1 cellular context compared by ENCODE assay signal in the genomic region with DNA sequence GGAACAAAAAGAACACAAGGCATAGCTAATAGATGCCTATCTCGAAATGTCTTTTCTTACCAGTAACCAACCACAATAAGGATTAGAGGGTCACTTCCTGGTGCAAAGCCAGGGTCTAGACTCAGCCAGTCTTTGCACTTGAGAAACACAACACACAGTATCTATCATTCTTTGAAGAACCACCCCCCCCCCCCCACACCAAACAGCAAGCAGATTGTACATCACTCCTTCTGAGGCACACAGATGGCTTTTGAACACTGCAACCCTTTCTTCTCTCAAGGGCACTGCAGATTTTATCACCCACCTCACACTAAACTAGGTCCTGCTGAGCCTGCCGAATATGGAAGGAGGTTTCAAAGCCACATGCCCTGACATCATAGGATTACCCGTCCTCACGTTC.
TF ChIP-seq lines count a peak whose summit lies in the region.

No MANE protein-coding gene starts in this region.

TF ChIP-seq in GM23338, 12 proteins besides CTCF, POLR2A, EP300 and RAD21:
- TF ChIP-seq, protein P1, sequence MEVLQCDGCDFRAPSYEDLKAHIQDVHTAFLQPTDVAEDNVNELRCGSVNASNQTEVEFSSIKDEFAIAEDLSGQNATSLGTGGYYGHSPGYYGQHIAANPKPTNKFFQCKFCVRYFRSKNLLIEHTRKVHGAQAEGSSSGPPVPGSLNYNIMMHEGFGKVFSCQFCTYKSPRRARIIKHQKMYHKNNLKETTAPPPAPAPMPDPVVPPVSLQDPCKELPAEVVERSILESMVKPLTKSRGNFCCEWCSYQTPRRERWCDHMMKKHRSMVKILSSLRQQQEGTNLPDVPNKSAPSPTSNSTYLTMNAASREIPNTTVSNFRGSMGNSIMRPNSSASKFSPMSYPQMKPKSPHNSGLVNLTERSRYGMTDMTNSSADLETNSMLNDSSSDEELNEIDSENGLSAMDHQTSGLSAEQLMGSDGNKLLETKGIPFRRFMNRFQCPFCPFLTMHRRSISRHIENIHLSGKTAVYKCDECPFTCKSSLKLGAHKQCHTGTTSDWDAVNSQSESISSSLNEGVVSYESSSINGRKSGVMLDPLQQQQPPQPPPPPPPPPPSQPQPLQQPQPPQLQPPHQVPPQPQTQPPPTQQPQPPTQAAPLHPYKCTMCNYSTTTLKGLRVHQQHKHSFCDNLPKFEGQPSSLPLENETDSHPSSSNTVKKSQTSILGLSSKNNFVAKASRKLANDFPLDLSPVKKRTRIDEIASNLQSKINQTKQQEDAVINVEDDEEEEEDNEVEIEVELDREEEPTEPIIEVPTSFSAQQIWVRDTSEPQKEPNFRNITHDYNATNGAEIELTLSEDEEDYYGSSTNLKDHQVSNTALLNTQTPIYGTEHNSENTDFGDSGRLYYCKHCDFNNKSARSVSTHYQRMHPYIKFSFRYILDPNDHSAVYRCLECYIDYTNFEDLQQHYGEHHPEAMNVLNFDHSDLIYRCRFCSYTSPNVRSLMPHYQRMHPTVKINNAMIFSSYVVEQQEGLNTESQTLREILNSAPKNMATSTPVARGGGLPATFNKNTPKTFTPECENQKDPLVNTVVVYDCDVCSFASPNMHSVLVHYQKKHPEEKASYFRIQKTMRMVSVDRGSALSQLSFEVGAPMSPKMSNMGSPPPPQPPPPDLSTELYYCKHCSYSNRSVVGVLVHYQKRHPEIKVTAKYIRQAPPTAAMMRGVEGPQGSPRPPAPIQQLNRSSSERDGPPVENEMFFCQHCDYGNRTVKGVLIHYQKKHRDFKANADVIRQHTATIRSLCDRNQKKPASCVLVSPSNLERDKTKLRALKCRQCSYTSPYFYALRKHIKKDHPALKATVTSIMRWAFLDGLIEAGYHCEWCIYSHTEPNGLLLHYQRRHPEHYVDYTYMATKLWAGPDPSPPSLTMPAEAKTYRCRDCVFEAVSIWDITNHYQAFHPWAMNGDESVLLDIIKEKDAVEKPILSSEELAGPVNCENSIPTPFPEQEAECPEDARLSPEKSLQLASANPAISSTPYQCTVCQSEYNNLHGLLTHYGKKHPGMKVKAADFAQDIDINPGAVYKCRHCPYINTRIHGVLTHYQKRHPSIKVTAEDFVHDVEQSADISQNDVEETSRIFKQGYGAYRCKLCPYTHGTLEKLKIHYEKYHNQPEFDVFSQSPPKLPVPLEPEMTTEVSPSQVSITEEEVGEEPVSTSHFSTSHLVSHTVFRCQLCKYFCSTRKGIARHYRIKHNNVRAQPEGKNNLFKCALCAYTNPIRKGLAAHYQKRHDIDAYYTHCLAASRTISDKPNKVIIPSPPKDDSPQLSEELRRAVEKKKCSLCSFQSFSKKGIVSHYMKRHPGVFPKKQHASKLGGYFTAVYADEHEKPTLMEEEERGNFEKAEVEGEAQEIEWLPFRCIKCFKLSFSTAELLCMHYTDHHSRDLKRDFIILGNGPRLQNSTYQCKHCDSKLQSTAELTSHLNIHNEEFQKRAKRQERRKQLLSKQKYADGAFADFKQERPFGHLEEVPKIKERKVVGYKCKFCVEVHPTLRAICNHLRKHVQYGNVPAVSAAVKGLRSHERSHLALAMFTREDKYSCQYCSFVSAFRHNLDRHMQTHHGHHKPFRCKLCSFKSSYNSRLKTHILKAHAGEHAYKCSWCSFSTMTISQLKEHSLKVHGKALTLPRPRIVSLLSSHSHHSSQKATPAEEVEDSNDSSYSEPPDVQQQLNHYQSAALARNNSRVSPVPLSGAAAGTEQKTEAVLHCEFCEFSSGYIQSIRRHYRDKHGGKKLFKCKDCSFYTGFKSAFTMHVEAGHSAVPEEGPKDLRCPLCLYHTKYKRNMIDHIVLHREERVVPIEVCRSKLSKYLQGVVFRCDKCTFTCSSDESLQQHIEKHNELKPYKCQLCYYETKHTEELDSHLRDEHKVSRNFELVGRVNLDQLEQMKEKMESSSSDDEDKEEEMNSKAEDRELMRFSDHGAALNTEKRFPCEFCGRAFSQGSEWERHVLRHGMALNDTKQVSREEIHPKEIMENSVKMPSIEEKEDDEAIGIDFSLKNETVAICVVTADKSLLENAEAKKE (CRISPR knock-in tag; IDR thresholded peaks at IDR 0.05) = no peak
- TF ChIP-seq, protein P2, sequence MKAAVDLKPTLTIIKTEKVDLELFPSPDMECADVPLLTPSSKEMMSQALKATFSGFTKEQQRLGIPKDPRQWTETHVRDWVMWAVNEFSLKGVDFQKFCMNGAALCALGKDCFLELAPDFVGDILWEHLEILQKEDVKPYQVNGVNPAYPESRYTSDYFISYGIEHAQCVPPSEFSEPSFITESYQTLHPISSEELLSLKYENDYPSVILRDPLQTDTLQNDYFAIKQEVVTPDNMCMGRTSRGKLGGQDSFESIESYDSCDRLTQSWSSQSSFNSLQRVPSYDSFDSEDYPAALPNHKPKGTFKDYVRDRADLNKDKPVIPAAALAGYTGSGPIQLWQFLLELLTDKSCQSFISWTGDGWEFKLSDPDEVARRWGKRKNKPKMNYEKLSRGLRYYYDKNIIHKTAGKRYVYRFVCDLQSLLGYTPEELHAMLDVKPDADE (IDR thresholded peaks at IDR 0.05) = no peak
- no peak for TF ChIP-seq CREB1 (CRISPR knock-in tag; IDR thresholded peaks at IDR 0.05; ENCODE audit: low read depth)
- TF ChIP-seq ZNF331 (CRISPR knock-in tag; IDR thresholded peaks at IDR 0.05; ENCODE audit: low read depth) = no peak
- no peak for TF ChIP-seq POLR2AphosphoS5 (IDR thresholded peaks at IDR 0.05; ENCODE audit: low read depth)
- TF ChIP-seq EZH2phosphoT487 (IDR thresholded peaks at IDR 0.05; ENCODE audit: unreplicated experiment) = no peak
- TF ChIP-seq ZNF114 (CRISPR knock-in tag; IDR thresholded peaks at IDR 0.05) = no peak
- no peak for TF ChIP-seq JUNB (IDR thresholded peaks at IDR 0.05; ENCODE audit: unreplicated experiment)
- no peak for TF ChIP-seq STAT1 (IDR thresholded peaks at IDR 0.05; ENCODE audit: unreplicated experiment)
- TF ChIP-seq NANOG (IDR thresholded peaks at IDR 0.05; ENCODE audit: borderline replicate concordance) = no peak
- TF ChIP-seq EZH2 (IDR thresholded peaks at IDR 0.05; ENCODE audit: low read depth, unreplicated experiment) = no peak
- TF ChIP-seq, protein P3, sequence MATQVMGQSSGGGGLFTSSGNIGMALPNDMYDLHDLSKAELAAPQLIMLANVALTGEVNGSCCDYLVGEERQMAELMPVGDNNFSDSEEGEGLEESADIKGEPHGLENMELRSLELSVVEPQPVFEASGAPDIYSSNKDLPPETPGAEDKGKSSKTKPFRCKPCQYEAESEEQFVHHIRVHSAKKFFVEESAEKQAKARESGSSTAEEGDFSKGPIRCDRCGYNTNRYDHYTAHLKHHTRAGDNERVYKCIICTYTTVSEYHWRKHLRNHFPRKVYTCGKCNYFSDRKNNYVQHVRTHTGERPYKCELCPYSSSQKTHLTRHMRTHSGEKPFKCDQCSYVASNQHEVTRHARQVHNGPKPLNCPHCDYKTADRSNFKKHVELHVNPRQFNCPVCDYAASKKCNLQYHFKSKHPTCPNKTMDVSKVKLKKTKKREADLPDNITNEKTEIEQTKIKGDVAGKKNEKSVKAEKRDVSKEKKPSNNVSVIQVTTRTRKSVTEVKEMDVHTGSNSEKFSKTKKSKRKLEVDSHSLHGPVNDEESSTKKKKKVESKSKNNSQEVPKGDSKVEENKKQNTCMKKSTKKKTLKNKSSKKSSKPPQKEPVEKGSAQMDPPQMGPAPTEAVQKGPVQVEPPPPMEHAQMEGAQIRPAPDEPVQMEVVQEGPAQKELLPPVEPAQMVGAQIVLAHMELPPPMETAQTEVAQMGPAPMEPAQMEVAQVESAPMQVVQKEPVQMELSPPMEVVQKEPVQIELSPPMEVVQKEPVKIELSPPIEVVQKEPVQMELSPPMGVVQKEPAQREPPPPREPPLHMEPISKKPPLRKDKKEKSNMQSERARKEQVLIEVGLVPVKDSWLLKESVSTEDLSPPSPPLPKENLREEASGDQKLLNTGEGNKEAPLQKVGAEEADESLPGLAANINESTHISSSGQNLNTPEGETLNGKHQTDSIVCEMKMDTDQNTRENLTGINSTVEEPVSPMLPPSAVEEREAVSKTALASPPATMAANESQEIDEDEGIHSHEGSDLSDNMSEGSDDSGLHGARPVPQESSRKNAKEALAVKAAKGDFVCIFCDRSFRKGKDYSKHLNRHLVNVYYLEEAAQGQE (IDR thresholded peaks at IDR 0.05; ENCODE audit: unreplicated experiment) = no peak
